12 cellular contexts compared by ENCODE assay signal in the genomic region with DNA sequence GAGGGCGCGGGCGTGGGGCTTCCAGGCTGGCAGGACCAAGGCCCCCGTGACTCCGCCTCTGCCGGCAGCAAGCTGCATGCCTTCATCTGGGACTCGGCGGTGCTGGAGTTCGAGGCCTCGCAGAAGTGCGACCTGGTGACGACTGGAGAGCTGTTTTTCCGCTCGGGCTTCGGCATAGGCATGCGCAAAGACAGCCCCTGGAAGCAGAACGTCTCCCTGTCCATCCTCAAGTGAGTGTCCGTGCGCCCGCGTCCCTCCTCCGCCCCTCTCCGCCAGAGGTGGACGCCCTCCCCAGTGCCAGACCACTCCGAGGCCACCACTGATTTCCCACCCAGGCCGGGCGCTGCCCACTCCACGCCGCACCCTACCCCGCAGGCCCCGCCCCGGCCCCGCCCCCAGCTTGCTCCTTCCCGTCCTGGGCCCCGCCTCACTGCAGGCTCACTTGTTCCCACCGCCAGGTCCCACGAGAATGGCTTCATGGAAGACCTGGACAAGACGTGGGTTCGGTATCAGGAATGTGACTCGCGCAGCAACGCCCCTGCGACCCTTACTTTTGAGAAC. TPM values are rescaled to one million over a fixed set of nuclear protein-coding genes. Genes with fewer than 3 reads are reported as not detected.
A peak's percentile ranks its signal among the peaks of the same experiment; 100 is the strongest.
DNase-seq lines count a peak whose midpoint lies in the region; ATAC-seq and TF ChIP-seq lines count a peak whose summit lies in the region.
"Had no signal": no experiment of that assay in that cellular context is flagged by ENCODE, and none has a peak within 500 bp of the region (broad histone marks: within the 10 kb centered on the region; RNA-seq: fewer than 3 reads in every experiment).

No MANE protein-coding gene starts in this region.

- peak overlapping the region; percentile 89 for H3K23ac ChIP-seq in neuronal stem cell (ENCODE audit: low read depth, low read length, poor library complexity)

- no peak overlapping the region for H2BK15ac ChIP-seq in neuronal stem cell (ENCODE audit: low read length)

- H3K79me1 ChIP-seq in neuronal stem cell (ENCODE audit: low read depth, low read length) = peaks cover 2% of the 10 kb centered on the region

- H3K4me3 ChIP-seq in RWPE2 (ENCODE audit: severe bottlenecking) (peak overlapping the region; percentile 11), fibroblast of villous mesenchyme (ENCODE audit: low read depth, low read length) (peak overlapping the region; percentile 55), neuronal stem cell (ENCODE audit: low read length in 2 of 2) (peak overlapping the region; percentile 24 to 72)

- no peak overlapping the region for H3K14ac ChIP-seq in neuronal stem cell (ENCODE audit: low read length)

- peaks cover 68% of the 10 kb centered on the region for H3K27me3 ChIP-seq in RWPE2 (ENCODE audit: insufficient read depth, poor library complexity, severe bottlenecking)
- H3K27me3 ChIP-seq in neuronal stem cell (ENCODE audit: control insufficient read depth in 3 of 3, insufficient read depth in 3 of 3, low read depth in 1 of 3, low read length in 3 of 3) = peaks cover 25 to 93% (median 92%) of the 10 kb centered on the region in 3 experiments

- ATAC-seq in RWPE2 (ENCODE audit: low read depth) = peak; percentile 21; the same call in 2 of the 3 replicates

- H3K27ac ChIP-seq in RWPE2 (ENCODE audit: poor library complexity, severe bottlenecking) (no peak overlapping the region), neuronal stem cell (replicated peaks; ENCODE audit: low read length) (no peak overlapping the region)

- no peaks in the 10 kb centered on the region for H3K9me3 ChIP-seq in RWPE2 (ENCODE audit: severe bottlenecking)
- peaks cover 0 to 2% of the 10 kb centered on the region in 2 donors for H3K9me3 ChIP-seq in neuronal stem cell (replicated peaks in 1 of 2; ENCODE audit: control insufficient read depth in 2 of 2, insufficient read depth in 1 of 2, low read depth in 1 of 2, low read length in 2 of 2)

- peak overlapping the region; percentile 4 for H2BK120ac ChIP-seq in neuronal stem cell (ENCODE audit: low read depth, low read length)

- H3K36me3 ChIP-seq in RWPE2 (ENCODE audit: low read depth) (no peaks in the 10 kb centered on the region), neuronal stem cell (replicated peaks in 1 of 2; ENCODE audit: control insufficient read depth in 2 of 2, insufficient read depth in 2 of 2, low read length in 2 of 2) (no peaks in the 10 kb centered on the region)

- H3K4ac ChIP-seq in neuronal stem cell (ENCODE audit: low read length) = no peak overlapping the region

- TF ChIP-seq CTCF in RWPE2 (IDR thresholded peaks at IDR 0.05; ENCODE audit: poor library complexity, severe bottlenecking) (no peak), fibroblast of villous mesenchyme (IDR thresholded peaks at IDR 0.05; ENCODE audit: insufficient read depth, low read depth, low read length) (no peak)

- DNase-seq in COLO829 (ENCODE audit: low spot score) (peak; percentile 59), RWPE2 (ENCODE audit: low spot score) (no peak), fibroblast of villous mesenchyme (ENCODE audit: low read depth) (no peak), neuronal stem cell (ENCODE audit: low spot score) (no peak), hippocampal formation (lab: John Stamatoyannopoulos, UW) (no peak), DMS114 treated with DMSO at 0.1 percent for 48 hours (lab: John Stamatoyannopoulos, UW; ENCODE audit: unreplicated experiment) (no peak)
- DNase-seq in stimulated activated naive CD4-positive, alpha-beta T cell (lab: John Stamatoyannopoulos, UW) = no peak
- DNase-seq in central memory CD4-positive, alpha-beta T cell = no peak
- DNase-seq: activated CD4-positive, alpha-beta T cell treated with anti-CD3 and anti-CD28 coated beads for 1 hour; amygdala; NCI-H748 treated with DMSO at 0.1 percent for 48 hours had no signal

- H2AK5ac ChIP-seq in neuronal stem cell (ENCODE audit: low read depth, low read length) = peak overlapping the region; percentile 56

- peak overlapping the region; percentile 73 for H3K4me2 ChIP-seq in neuronal stem cell (ENCODE audit: insufficient read depth, low read length, poor library complexity, severe bottlenecking)

- H3K9ac ChIP-seq in neuronal stem cell (ENCODE audit: low read depth, low read length, poor library complexity) = peak overlapping the region; percentile 60

- WGBS in neuronal stem cell (ENCODE audit: extremely low coverage in 2 of 2, insufficient read length in 2 of 2, insufficient replicate concordance in 1 of 2), 2 donors = no CpG with 5 or more reads among the region's 43 CpGs

- H3K18ac ChIP-seq in neuronal stem cell (ENCODE audit: low read length) = peak overlapping the region; percentile 57

- H4K8ac ChIP-seq in neuronal stem cell (ENCODE audit: low read depth, low read length) = peak overlapping the region; percentile 43

- H3K4me1 ChIP-seq in RWPE2 (ENCODE audit: insufficient read depth, poor library complexity, severe bottlenecking) (no peaks in the 10 kb centered on the region), neuronal stem cell (ENCODE audit: control insufficient read depth in 2 of 2, insufficient read depth in 1 of 2, low read depth in 1 of 2, low read length in 2 of 2) (peaks cover 5 to 19% of the 10 kb centered on the region in 2 donors)

- no peak overlapping the region for H2BK5ac ChIP-seq in neuronal stem cell (ENCODE audit: low read length)

- peak overlapping the region; percentile 76 for H2AFZ ChIP-seq in neuronal stem cell (ENCODE audit: low read length)

- H4K91ac ChIP-seq in neuronal stem cell (ENCODE audit: low read depth, low read length, poor library complexity) = no peak overlapping the region

- no peak overlapping the region for H2BK12ac ChIP-seq in neuronal stem cell (ENCODE audit: low read length)

RNA-seq across cellular contexts. Expression of gene LRRC26, which starts 6.7 kb away (rescaled TPM):
- not detected in 2 replicates for total RNA-seq in fibroblast of villous mesenchyme
- 1.2 TPM for polyA plus RNA-seq in neuronal stem cell (2013, experiment 1 of 2)
- polyA plus RNA-seq in neuronal stem cell (2013, experiment 2 of 2) = 1.3 TPM

RNA-seq across cellular contexts. Expression of gene TMEM210, which starts 8.7 kb away (rescaled TPM):
- total RNA-seq in fibroblast of villous mesenchyme = not detected in 2 replicates
- polyA plus RNA-seq in neuronal stem cell (2013, experiment 1 of 2) = not detected
- not detected for polyA plus RNA-seq in neuronal stem cell (2013, experiment 2 of 2)
- total RNA-seq: mononuclear cell had no signal

RNA-seq across cellular contexts. Expression of gene GRIN1, which starts 24.2 kb away (rescaled TPM):
- total RNA-seq in fibroblast of villous mesenchyme = under 0.01 TPM in 1 of 2 replicates, not detected in the other
- 0.20 TPM for polyA plus RNA-seq in neuronal stem cell (2013, experiment 1 of 2)
- 0.07 TPM for polyA plus RNA-seq in neuronal stem cell (2013, experiment 2 of 2)
- total RNA-seq: mononuclear cell had no signal

RNA-seq across cellular contexts. Expression of gene ANAPC2, which starts 25.2 kb away (rescaled TPM):
- 22.9 and 24.8 TPM in 2 replicates for total RNA-seq in fibroblast of villous mesenchyme
- polyA plus RNA-seq in neuronal stem cell (2013, experiment 1 of 2) = 16.9 TPM
- 16.3 TPM for polyA plus RNA-seq in neuronal stem cell (2013, experiment 2 of 2)

RNA-seq across cellular contexts. Expression of gene SSNA1, which starts 25.3 kb away (rescaled TPM):
- total RNA-seq in fibroblast of villous mesenchyme = 58.7 and 81.5 TPM in 2 replicates
- 55.4 TPM for polyA plus RNA-seq in neuronal stem cell (2013, experiment 1 of 2)
- 54.1 TPM for polyA plus RNA-seq in neuronal stem cell (2013, experiment 2 of 2)
